30 cellular contexts compared by ENCODE assay signal in the genomic region with DNA sequence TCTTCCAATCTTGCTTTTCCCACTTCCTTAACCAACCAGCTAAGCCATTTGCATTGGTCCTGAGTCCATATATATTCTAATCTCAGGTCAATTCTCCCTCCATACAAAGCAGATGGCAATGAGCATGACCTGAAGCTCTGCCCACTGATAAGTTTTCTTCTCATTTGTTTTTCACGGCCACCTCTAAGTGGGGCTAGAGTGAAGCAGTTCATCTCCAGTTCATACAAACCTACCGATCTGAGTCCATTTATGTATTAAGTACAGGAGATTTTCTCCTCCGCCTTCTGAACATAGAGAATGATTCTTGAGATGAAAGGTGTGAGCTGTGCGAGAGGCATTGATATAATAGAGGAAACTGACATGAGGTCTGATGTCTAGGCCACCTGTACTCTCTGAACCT.
"Had no signal": no experiment of that assay in that cellular context is flagged by ENCODE, and none has a peak within 500 bp of the region (broad histone marks: within the 10 kb centered on the region; RNA-seq: fewer than 3 reads in every experiment).

No MANE protein-coding gene starts in this region.

- H3K4me1 ChIP-seq: foreskin keratinocyte, gastrocnemius medialis, heart left ventricle had no signal

- H3K4me3 ChIP-seq: body of pancreas, coronary artery, dorsolateral prefrontal cortex, esophagus squamous epithelium, gastrocnemius medialis, heart left ventricle had no signal

- H3K9me3 ChIP-seq: body of pancreas, esophagus squamous epithelium, gastrocnemius medialis, heart left ventricle had no signal

- H3K36me3 ChIP-seq: esophagus squamous epithelium, gastrocnemius medialis, heart left ventricle, WERI-Rb-1 had no signal

- DNase-seq: activated B cell treated with CpG ODN at 0.5 μM for 24 hours; activated CD4-positive, alpha-beta T cell treated with anti-CD3 and anti-CD28 coated beads for 48 hours; activated CD4-positive, alpha-beta T cell treated with anti-CD3 and anti-CD28 coated beads, Interleukin-2, amount 50 U/mL, for 1 hour; activated CD4-positive, alpha-beta T cell treated with anti-CD3 and anti-CD28 coated beads, Interleukin-2, amount 50 U/mL, for 48 hours; activated CD8-positive, alpha-beta memory T cell treated with anti-CD3 and anti-CD28 coated beads for 24 hours; activated CD8-positive, alpha-beta T cell treated with anti-CD3 and anti-CD28 coated beads for 36 hours; activated effector memory CD4-positive, alpha-beta T cell treated with Interleukin-2 at 50 U/mL for 16 hours; activated gamma-delta T cell treated with Interleukin-2 at 50 U/mL for 16 hours; activated naive CD4-positive, alpha-beta T cell treated with anti-CD3 and anti-CD28 coated beads, Interleukin-2, amount 50 U/mL, for 16 hours; activated naive CD4-positive, alpha-beta T cell treated with Interleukin-2 at 50 U/mL for 16 hours; activated T-cell treated with anti-CD3 and anti-CD28 coated beads, Interleukin-2, amount 50 U/mL, for 4 hours; amniotic stem cell; aorta; body of pancreas; caudate nucleus; dorsolateral prefrontal cortex; effector memory CD4-positive, alpha-beta T cell; endodermal cell; esophagus squamous epithelium; foreskin keratinocyte; gastrocnemius medialis; glutamatergic neuron; heart left ventricle; T-helper 1 cell; T-helper 17 cell; T1000; WERI-Rb-1 had no signal

- H3K27me3 ChIP-seq: body of pancreas, esophagus squamous epithelium, gastrocnemius medialis had no signal

- ATAC-seq: activated CD4-positive, CD25-positive, alpha-beta regulatory T cell treated with anti-CD3 and anti-CD28 coated beads, Interleukin-2, amount 50 U/mL, for 24 hours; activated CD8-positive, alpha-beta T cell treated with anti-CD3 and anti-CD28 coated beads for 36 hours; activated T-cell treated with anti-CD3 and anti-CD28 coated beads, Interleukin-2, amount 50 U/mL, for 4 hours; activated T-helper 17 cell treated with anti-CD3 and anti-CD28 coated beads, Interleukin-2, amount 50 U/mL, for 72 hours; body of pancreas; foreskin keratinocyte; gastrocnemius medialis; heart left ventricle; T-helper 17 cell had no signal

- H3K27ac ChIP-seq: body of pancreas, coronary artery, dorsolateral prefrontal cortex, esophagus squamous epithelium, foreskin keratinocyte, gastrocnemius medialis, heart left ventricle, WERI-Rb-1 had no signal
